13 cellular contexts compared by ENCODE assay signal in genomic region chr1:25889470-25889869, GRCh38. TPM values are rescaled to one million over a fixed set of nuclear protein-coding genes. Genes with fewer than 3 reads are reported as not detected.
DNase-seq lines count a peak whose midpoint lies in the region; ATAC-seq and TF ChIP-seq lines count a peak whose summit lies in the region.
"Had no signal": no experiment of that assay in that cellular context is flagged by ENCODE, and none has a peak within 500 bp of the region (broad histone marks: within the 10 kb centered on the region; RNA-seq: fewer than 3 reads in every experiment).

No MANE protein-coding gene starts in this region.

- no peak overlapping the region for H3K27ac ChIP-seq in WERI-Rb-1
- H3K27ac ChIP-seq: GM23248 had no signal

- H3K27ac Mint-ChIP-seq in HFFc6: no peak overlapping the region

- H3K4me1 Mint-ChIP-seq in HFFc6 (ENCODE audit: low read depth): peaks cover 45% of the 10 kb centered on the region
- H3K4me1 Mint-ChIP-seq: CD8-positive, alpha-beta memory T cell had no signal

- TF ChIP-seq CTCF in HFFc6 (IDR thresholded peaks at IDR 0.05): peak; percentile 55
- TF ChIP-seq CTCF in kidney epithelial cell (IDR thresholded peaks at IDR 0.05; ENCODE audit: insufficient read depth, low read length, poor library complexity, severe bottlenecking): peak; percentile 18
- TF ChIP-seq CTCF in WERI-Rb-1 (IDR thresholded peaks at IDR 0.05; ENCODE audit: low read depth, low read length): no peak
- TF ChIP-seq CTCF in lower leg skin (IDR thresholded peaks at IDR 0.05): no peak

- no peaks in the 10 kb centered on the region for H3K36me3 ChIP-seq in adipocyte (ENCODE audit: control insufficient read depth, insufficient read depth, low read length, severe bottlenecking)
- peaks cover 1% of the 10 kb centered on the region for H3K36me3 ChIP-seq in kidney epithelial cell (ENCODE audit: control insufficient read depth, insufficient read depth, low read length)
- H3K36me3 ChIP-seq in WERI-Rb-1: peaks cover 65% of the 10 kb centered on the region
- H3K36me3 ChIP-seq: ovary had no signal

- no peak for ATAC-seq in GM18505 (IDR thresholded peaks at IDR 0.05; ENCODE audit: unreplicated experiment)

- no peak overlapping the region for H3K9ac ChIP-seq in adipocyte (ENCODE audit: low read length)
- H3K9ac ChIP-seq: GM23248 had no signal

- DNase-seq in ACHN: peak; percentile 19
- DNase-seq in HFFc6: no peak
- peak; percentile 56 for DNase-seq in adipocyte (ENCODE audit: low read depth)
- no peak for DNase-seq in kidney epithelial cell (ENCODE audit: low read depth)
- no peak for DNase-seq in NCI-H187 (lab: John Stamatoyannopoulos, UW)
- DNase-seq in WERI-Rb-1: no peak
- DNase-seq in lower leg skin (ENCODE audit: low spot score in 2 of 2): no peak
- DNase-seq: activated CD8-positive, alpha-beta memory T cell treated with anti-CD3 and anti-CD28 coated beads, Interleukin-2, amount 50 U/mL, for 48 hours; CD8-positive, alpha-beta memory T cell; GM23248; NCI-H187 treated with DMSO at 0.1 percent for 48 hours had no signal

- intact Hi-C loops in lower leg skin (cut with DNase I; ENCODE audit: low total_unique reads): no loop called here

- no peaks in the 10 kb centered on the region for H3K27me3 ChIP-seq in adipocyte (replicated peaks; ENCODE audit: control insufficient read depth, insufficient read depth, low read length)
- no peaks in the 10 kb centered on the region for H3K27me3 ChIP-seq in kidney epithelial cell (ENCODE audit: control insufficient read depth, insufficient read depth, low read length)
- no peaks in the 10 kb centered on the region for H3K27me3 ChIP-seq in WERI-Rb-1 (ENCODE audit: insufficient read depth, low read depth, severe bottlenecking)
- H3K27me3 ChIP-seq: ovary had no signal

- 82 to 91% methylated on average over 3 of the region's 3 CpGs for WGBS in lower leg skin, 2 donors

- H3K9me3 ChIP-seq in adipocyte (ENCODE audit: control insufficient read depth, low read length) (no peaks in the 10 kb centered on the region), WERI-Rb-1 (ENCODE audit: severe bottlenecking) (no peaks in the 10 kb centered on the region)
- H3K9me3 ChIP-seq: ovary had no signal

- H3K4me3 ChIP-seq in adipocyte (ENCODE audit: low read length) (no peak overlapping the region), kidney epithelial cell (ENCODE audit: low read depth, low read length) (no peak overlapping the region), WERI-Rb-1 (ENCODE audit: low read depth, low read length) (no peak overlapping the region), lower leg skin (ENCODE audit: low read depth, poor library complexity, severe bottlenecking) (no peak overlapping the region)
- H3K4me3 ChIP-seq: GM23248, ovary had no signal

- H3K9me3 Mint-ChIP-seq in HFFc6: no peaks in the 10 kb centered on the region
- H3K9me3 Mint-ChIP-seq: CD8-positive, alpha-beta memory T cell had no signal

- H3K4me1 ChIP-seq in adipocyte (ENCODE audit: control insufficient read depth, insufficient read depth, low read length): peaks cover 27% of the 10 kb centered on the region

- no peak for TF ChIP-seq POLR2A in lower leg skin (IDR thresholded peaks at IDR 0.05)
- TF ChIP-seq POLR2A in GM18505 (IDR thresholded peaks at IDR 0.05; ENCODE audit: borderline replicate concordance, extremely low read depth, insufficient read depth, insufficient read length): no peak

- in situ Hi-C loops in ACHN (cut with HindIII; ENCODE audit: low pct_ligation_motif_present, low pct_unique_long_range_greater_than_20kb, low sequenced_read_pairs): no loop called here

- peaks cover 7% of the 10 kb centered on the region; the same call in 1 of the 2 replicates for H3K36me3 Mint-ChIP-seq in HFFc6 (ENCODE audit: low read depth)
- H3K36me3 Mint-ChIP-seq: CD8-positive, alpha-beta memory T cell had no signal

- H3K4me3 Mint-ChIP-seq in HFFc6: no peak overlapping the region
- H3K4me3 Mint-ChIP-seq: CD8-positive, alpha-beta memory T cell had no signal

- H3K27me3 Mint-ChIP-seq in HFFc6 (ENCODE audit: insufficient read depth): peaks cover 2% of the 10 kb centered on the region; the same call in 1 of the 2 replicates
- H3K27me3 Mint-ChIP-seq: CD8-positive, alpha-beta memory T cell had no signal

RNA-seq across cellular contexts. Expression of gene PAQR7, which starts 14.0 kb away (rescaled TPM):
- total RNA-seq in HFFc6 (2021; fragmentation: NEBNext Ultra II Directional; extraction: Animal tissue kit (Norgen Biotek cat#: 25700)): 10 to 100 TPM; 16.0 to 19.5 (median 17.9) TPM
- 8.7 and 11.9 TPM in 2 replicates for total RNA-seq in kidney epithelial cell
- 10 to 100 TPM; 20.1 to 29.6 (median 24.4) TPM for total RNA-seq in lower leg skin

RNA-seq across cellular contexts. Expression of gene STMN1, which starts 16.7 kb away (rescaled TPM):
- 100 to 1,000 TPM; 201 to 370 (median 342) TPM for total RNA-seq in HFFc6 (2021; fragmentation: NEBNext Ultra II Directional; extraction: Animal tissue kit (Norgen Biotek cat#: 25700))
- 182 and 207 TPM in 2 replicates for total RNA-seq in kidney epithelial cell
- total RNA-seq in lower leg skin: 10 to 100 TPM; 19.0 to 26.5 (median 24.0) TPM

RNA-seq across cellular contexts. Expression of gene AUNIP, which starts 30.2 kb away (rescaled TPM):
- total RNA-seq in HFFc6 (2021; fragmentation: NEBNext Ultra II Directional; extraction: Animal tissue kit (Norgen Biotek cat#: 25700)): 1 to 10 TPM; 2.4 to 3.6 (median 3.2) TPM
- total RNA-seq in kidney epithelial cell (1.7 and 6.2 TPM in 2 replicates), lower leg skin (under 1 TPM in 1 of 4 donors, not detected in 3; 0.68 TPM)

Comparison
In these comparisons a context has a peak if more than half of its experiments do, and no peak if none do; other contexts are left out.
1. DNase-seq: peak in ACHN (single experiment) and adipocyte (single experiment); none in HFFc6 (single experiment), kidney epithelial cell (single experiment), NCI-H187 (0 of 2), WERI-Rb-1 (single experiment) and lower leg skin (0 of 2).
2. CTCF ChIP-seq: peak in HFFc6 (single experiment) and kidney epithelial cell (single experiment); none in WERI-Rb-1 (single experiment) and lower leg skin (0 of 3).